8 cellular contexts compared by ENCODE assay signal in genomic region chr6:30101939-30102700, GRCh38. TPM values are rescaled to one million over a fixed set of nuclear protein-coding genes. Genes with fewer than 3 reads are reported as not detected.
DNase-seq lines count a peak whose midpoint lies in the region; ATAC-seq lines count a peak whose summit lies in the region.

No MANE protein-coding gene starts in this region.

- POLR2A ChIA-PET in activated CD4-positive, alpha-beta T cell treated with anti-CD3 and anti-CD28 coated beads for 36 hours (lab: Charles Lee) = interaction anchor here (0.8 to 0.9 kb wide), 2 partner anchors 41 to 137 kb away, joined by 3 read pairs; partner anchors contain the start of gene POLR1H

- no peaks in the 10 kb centered on the region for H3K9me3 Mint-ChIP-seq in activated CD4-positive, alpha-beta T cell treated with anti-CD3 and anti-CD28 coated beads for 36 hours (ENCODE audit: low read depth)

- peaks cover 85% of the 10 kb centered on the region for H3K27me3 ChIP-seq in H7 (ENCODE audit: control insufficient read depth, insufficient read depth, low read length)

- DNase-seq in DMS 273 (lab: John Stamatoyannopoulos, UW; ENCODE audit: unreplicated experiment) (peak; percentile 93), H7 (peak; percentile 96), NCI-H2196 treated with DMSO at 0.1 percent for 48 hours (lab: John Stamatoyannopoulos, UW; ENCODE audit: unreplicated experiment) (peak; percentile 49), kidney glomerular epithelial cell (lab: John Stamatoyannopoulos, UW) (peak; percentile 55)
- DNase-seq in activated CD4-positive, alpha-beta T cell treated with anti-CD3 and anti-CD28 coated beads for 36 hours = peak; percentile 81
- peak; percentile 68 for DNase-seq in stimulated activated CD4-positive, alpha-beta T cell treated with anti-CD3 and anti-CD28 coated beads, Interleukin-12 subunit alpha, Interleukin-12 subunit beta, amount 100 ng/mL, for 4 hours

- peaks cover 46% of the 10 kb centered on the region for H3K27me3 Mint-ChIP-seq in activated CD4-positive, alpha-beta T cell treated with anti-CD3 and anti-CD28 coated beads for 36 hours

- CTCF ChIA-PET in activated CD4-positive, alpha-beta T cell treated with anti-CD3 and anti-CD28 coated beads for 36 hours (lab: Charles Lee) = interaction anchor here (0.7 to 9.5 kb wide), 13 partner anchors 10 to 449 kb away, joined by 3 to 244 read pairs (median 4); partner anchors contain the start of gene POLR1H

- peak overlapping the region; percentile 43 for H3K4me3 ChIP-seq in H7 (ENCODE audit: insufficient read depth, low read depth, low read length)

- H3K4me3 Mint-ChIP-seq in activated CD4-positive, alpha-beta T cell treated with anti-CD3 and anti-CD28 coated beads for 36 hours = peak overlapping the region; percentile 73

- H3K27ac ChIP-seq in cingulate gyrus (ENCODE audit: low read depth, low read length) = peak overlapping the region; percentile 29

- ATAC-seq in activated CD4-positive, alpha-beta T cell treated with anti-CD3 and anti-CD28 coated beads for 36 hours = peak; percentile 68
- no peak for ATAC-seq in HG02973 (IDR thresholded peaks at IDR 0.05; ENCODE audit: unreplicated experiment)

- H3K27ac Mint-ChIP-seq in activated CD4-positive, alpha-beta T cell treated with anti-CD3 and anti-CD28 coated beads for 36 hours = peak overlapping the region; percentile 20

- no peaks in the 10 kb centered on the region for H3K36me3 ChIP-seq in H7 (replicated peaks; ENCODE audit: control insufficient read depth, insufficient read depth, low read length)

- H3K4me1 Mint-ChIP-seq in activated CD4-positive, alpha-beta T cell treated with anti-CD3 and anti-CD28 coated beads for 36 hours = peaks cover 45% of the 10 kb centered on the region

- intact Hi-C loops in activated CD4-positive, alpha-beta T cell treated with anti-CD3 and anti-CD28 coated beads for 36 hours (cut with DNase I, micrococcal nuclease) = loop anchor here (1.0 to 5.0 kb wide), 3 partner anchors 40 to 225 kb away; partner anchors contain the start of genes POLR1H (in 2 of the 2) and TRIM39 (in 1 of the 2)

- no peaks in the 10 kb centered on the region for H3K36me3 Mint-ChIP-seq in activated CD4-positive, alpha-beta T cell treated with anti-CD3 and anti-CD28 coated beads for 36 hours (ENCODE audit: low read depth)

RNA-seq across cellular contexts. Expression of gene TRIM31, which starts 10.8 kb away (rescaled TPM):
- total RNA-seq in H7 (2014; rRNA removed; shearing (Covaris generic)) = not detected in 2 replicates
- total RNA-seq in activated CD4-positive, alpha-beta T cell treated with anti-CD3 and anti-CD28 coated beads for 36 hours = not detected

RNA-seq across cellular contexts. Expression of gene RNF39, which starts 26.6 kb away (rescaled TPM):
- total RNA-seq in H7 (2014; rRNA removed; shearing (Covaris generic)) = 0.14 TPM in 1 of 2 replicates, not detected in the other
- not detected for total RNA-seq in activated CD4-positive, alpha-beta T cell treated with anti-CD3 and anti-CD28 coated beads for 36 hours

RNA-seq across cellular contexts. Expression of gene TRIM40, which starts 33.8 kb away (rescaled TPM):
- not detected in 2 replicates for total RNA-seq in H7 (2014; rRNA removed; shearing (Covaris generic))
- not detected for total RNA-seq in activated CD4-positive, alpha-beta T cell treated with anti-CD3 and anti-CD28 coated beads for 36 hours

RNA-seq across cellular contexts. Expression of gene PPP1R11, which starts 35.1 kb away (rescaled TPM):
- total RNA-seq in H7 (2014; rRNA removed; shearing (Covaris generic)) = 26.1 and 27.2 TPM in 2 replicates
- total RNA-seq in activated CD4-positive, alpha-beta T cell treated with anti-CD3 and anti-CD28 coated beads for 36 hours = 10 to 100 TPM; 47.8 to 59.9 TPM

RNA-seq across cellular contexts. Expression of gene POLR1H, which starts 41.1 kb away (rescaled TPM):
- total RNA-seq in H7 (2014; rRNA removed; shearing (Covaris generic)) = 42.6 and 43.5 TPM in 2 replicates
- 10 to 100 TPM; 38.2 to 65.0 TPM for total RNA-seq in activated CD4-positive, alpha-beta T cell treated with anti-CD3 and anti-CD28 coated beads for 36 hours
